8 cellular contexts compared by ENCODE assay signal in the genomic region with DNA sequence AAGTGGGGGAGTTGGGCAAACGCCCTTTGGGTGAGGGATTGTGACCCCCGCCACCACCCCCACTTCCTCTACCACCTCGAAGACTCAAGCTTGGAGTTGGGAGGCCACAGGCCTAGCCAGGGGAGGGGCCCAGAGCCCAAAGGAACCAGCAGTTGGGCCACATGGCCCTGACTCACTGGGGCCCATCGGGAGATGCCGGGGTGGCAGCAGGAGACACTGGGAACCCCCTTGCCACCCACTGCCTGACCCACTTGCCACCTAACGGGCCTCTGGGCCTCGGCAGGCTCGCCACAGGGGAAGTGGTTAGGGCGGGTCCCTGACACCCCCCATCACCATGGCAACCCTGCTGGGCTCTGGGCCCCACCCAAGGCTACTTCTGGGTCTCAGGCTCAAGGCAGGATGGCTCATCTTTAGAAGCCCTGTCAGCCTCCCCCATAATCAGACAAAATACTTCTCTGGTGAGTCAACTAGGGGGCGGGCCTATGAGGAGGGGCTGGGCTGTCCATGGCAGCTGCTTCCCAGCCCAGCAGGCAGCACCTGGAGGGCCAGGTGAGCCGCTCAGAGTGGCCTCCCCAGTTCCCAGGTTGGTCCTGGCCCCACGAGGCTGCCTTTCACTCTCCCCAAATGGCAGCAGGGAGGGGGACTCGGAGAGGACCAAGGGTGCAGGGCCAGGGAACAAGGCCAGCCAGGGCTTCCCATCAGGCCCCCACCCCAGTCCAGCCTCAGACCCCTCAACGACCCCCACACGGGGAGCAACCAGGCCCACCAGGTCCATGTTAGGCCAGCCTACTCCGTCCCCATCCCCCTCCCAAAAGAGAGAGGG. TPM values are rescaled to one million over a fixed set of nuclear protein-coding genes. Genes with fewer than 3 reads are reported as not detected.
DNase-seq lines count a peak whose midpoint lies in the region; ATAC-seq and TF ChIP-seq lines count a peak whose summit lies in the region.

No MANE protein-coding gene starts in this region.

- H3K4me1 ChIP-seq in osteoblast (ENCODE audit: insufficient read depth, low read length) (peaks cover 16% of the 10 kb centered on the region), thyroid gland (peaks cover 7 to 21% of the 10 kb centered on the region in 2 donors)

- CTCF ChIA-PET in Calu3 (lab: Charles Lee) = interaction anchor here (0.6 kb wide), 1 partner anchor 274 kb away, joined by 5 read pairs; no protein-coding TSS in a partner anchor

- H3K36me3 Mint-ChIP-seq in Calu3 (ENCODE audit: insufficient read depth, unreplicated experiment) (peaks cover 98% of the 10 kb centered on the region), HFFc6 (ENCODE audit: low read depth) (peaks cover 8% of the 10 kb centered on the region)
- peaks cover 5% of the 10 kb centered on the region for H3K36me3 Mint-ChIP-seq in activated T-cell treated with anti-CD3 and anti-CD28 coated beads, Interleukin-2, amount 50 U/mL, for 4 hours (ENCODE audit: insufficient read depth)

- peak; percentile 20 to 37 for TF ChIP-seq POLR2A in thyroid gland (IDR thresholded peaks at IDR 0.05)

- TF ChIP-seq CTCF in Calu3 (IDR thresholded peaks at IDR 0.05; ENCODE audit: unreplicated experiment) (no peak), HFFc6 (IDR thresholded peaks at IDR 0.05) (no peak), fibroblast of mammary gland (conservative IDR thresholded peaks at IDR 0.05; ENCODE audit: control insufficient read depth, insufficient read depth, low read depth, low read length) (no peak), osteoblast (IDR thresholded peaks at IDR 0.05; ENCODE audit: extremely low read depth, low read depth, low read length) (no peak), thyroid gland (IDR thresholded peaks at IDR 0.05) (no peak)

- H3K27me3 Mint-ChIP-seq in Calu3 (ENCODE audit: unreplicated experiment) (no peaks in the 10 kb centered on the region), HFFc6 (ENCODE audit: insufficient read depth) (peaks cover 13% of the 10 kb centered on the region)
- H3K27me3 Mint-ChIP-seq in activated T-cell treated with anti-CD3 and anti-CD28 coated beads, Interleukin-2, amount 50 U/mL, for 4 hours (ENCODE audit: low read depth) = no peaks in the 10 kb centered on the region

- H3K27ac ChIP-seq in osteoblast (ENCODE audit: low read depth, low read length) (peak overlapping the region; percentile 88), thyroid gland (peak overlapping the region; percentile 87 to 95 (median 89))

- no peak overlapping the region for H2AFZ ChIP-seq in osteoblast (ENCODE audit: low read length)

- H3K36me3 ChIP-seq in osteoblast (ENCODE audit: insufficient read depth, low read length) (peaks cover 33% of the 10 kb centered on the region), thyroid gland (peaks cover 14 to 33% of the 10 kb centered on the region in 2 donors)

- no peaks in the 10 kb centered on the region for H3K27me3 ChIP-seq in osteoblast (ENCODE audit: insufficient read depth, low read length)
- no peaks in the 10 kb centered on the region for H3K27me3 ChIP-seq in thyroid gland

- peak; percentile 53 to 60 for ATAC-seq in activated T-cell treated with anti-CD3 and anti-CD28 coated beads, Interleukin-2, amount 50 U/mL, for 4 hours
- ATAC-seq in HG03342 (IDR thresholded peaks at IDR 0.05; ENCODE audit: unreplicated experiment) = no peak

- H3K79me2 ChIP-seq in osteoblast (ENCODE audit: insufficient read depth, low read length) = peaks cover 84% of the 10 kb centered on the region

- H3K4me1 Mint-ChIP-seq in Calu3 (ENCODE audit: low read depth, unreplicated experiment) = peaks cover 9% of the 10 kb centered on the region
- H3K4me1 Mint-ChIP-seq in HFFc6 (ENCODE audit: low read depth) = peaks cover 6% of the 10 kb centered on the region; the same call in 1 of the 2 replicates
- peaks cover 27% of the 10 kb centered on the region for H3K4me1 Mint-ChIP-seq in activated T-cell treated with anti-CD3 and anti-CD28 coated beads, Interleukin-2, amount 50 U/mL, for 4 hours (ENCODE audit: low read depth)

- H3K4me2 ChIP-seq in osteoblast (ENCODE audit: insufficient read depth, low read length) = peak overlapping the region; percentile 83

- WGBS in thyroid gland, 2 donors = 0% methylated on average over 1 of the region's 16 CpGs; no CpG with 5 or more reads in 1 of the 2 donors

- no peaks in the 10 kb centered on the region for H3K9me3 ChIP-seq in osteoblast (ENCODE audit: low read depth, low read length)
- H3K9me3 ChIP-seq in thyroid gland = no peaks in the 10 kb centered on the region

- H3K4me3 ChIP-seq in fibroblast of mammary gland (ENCODE audit: control insufficient read depth, low read depth, low read length) = peak overlapping the region; percentile 66
- H3K4me3 ChIP-seq in osteoblast (ENCODE audit: insufficient read depth, low read length) = peak overlapping the region; percentile 80
- peak overlapping the region in 1 of 3 donors; percentile 20 for H3K4me3 ChIP-seq in thyroid gland (replicated peaks in 1 of 3)

- peaks cover 37% of the 10 kb centered on the region for H4K20me1 ChIP-seq in osteoblast (ENCODE audit: insufficient read depth, low read length)

- H3K9me3 Mint-ChIP-seq in Calu3 (ENCODE audit: low read depth, unreplicated experiment) = no peaks in the 10 kb centered on the region
- 0 out of 2 replicates have a peak, but pooled peaks cover 4% of the 10 kb centered on the region for H3K9me3 Mint-ChIP-seq in HFFc6
- H3K9me3 Mint-ChIP-seq in activated T-cell treated with anti-CD3 and anti-CD28 coated beads, Interleukin-2, amount 50 U/mL, for 4 hours = no peaks in the 10 kb centered on the region

- peak overlapping the region; percentile 79 for H3K4me3 Mint-ChIP-seq in Calu3 (ENCODE audit: low read depth, unreplicated experiment)
- peak overlapping the region; percentile 95 for H3K4me3 Mint-ChIP-seq in HFFc6
- peak overlapping the region; percentile 94 for H3K4me3 Mint-ChIP-seq in activated T-cell treated with anti-CD3 and anti-CD28 coated beads, Interleukin-2, amount 50 U/mL, for 4 hours

- peak overlapping the region; percentile 92 for H3K27ac Mint-ChIP-seq in Calu3 (ENCODE audit: unreplicated experiment)
- H3K27ac Mint-ChIP-seq in HFFc6 = peak overlapping the region; percentile 85

- intact Hi-C loops in Calu3 (cut with micrococcal nuclease; ENCODE audit: unreplicated experiment) = no loop called here
- intact Hi-C loops in thyroid gland (cut with DNase I) = no loop called here

- BruUV-seq in Calu3 (replicated peaks; lab: Mats Ljungman, UMichigan) = no TSS peak

- DNase-seq in Calu3 (peak; percentile 89), HFFc6 (peak; percentile 91), OCI-M1 (lab: John Stamatoyannopoulos, UW) (peak; percentile 88), fibroblast of mammary gland (ENCODE audit: low read depth) (peak; percentile 95), osteoblast (ENCODE audit: insufficient read length, low spot score, missing footprints) (peak; percentile 98), thyroid gland (peak; percentile 73 to 76)
- DNase-seq in activated T-cell treated with anti-CD3 and anti-CD28 coated beads, Interleukin-2, amount 50 U/mL, for 4 hours = peak; percentile 90

RNA-seq across cellular contexts. Expression of a gene that starts 5.6 kb away (rescaled TPM):
- total RNA-seq in Calu3 (2022) = 973 and 1,240 TPM in 2 replicates
- total RNA-seq in HFFc6 (2021; fragmentation: NEBNext Ultra II Directional; extraction: Animal tissue kit (Norgen Biotek cat#: 25700)) = 1,000 to 10,000 TPM; 2,260 to 2,886 (median 2,666) TPM
- total RNA-seq in activated T-cell treated with anti-CD3 and anti-CD28 coated beads, Interleukin-2, amount 50 U/mL, for 4 hours = 100 to 1,000 TPM; 765 to 924 (median 866) TPM
- 2,632 and 3,431 TPM in 2 replicates for total RNA-seq in osteoblast
- total RNA-seq in thyroid gland = 100 to 1,000 TPM; 143 to 553 (median 291) TPM

RNA-seq across cellular contexts. Expression of a gene that starts 10.3 kb away (rescaled TPM):
- total RNA-seq in Calu3 (2022) = 75.1 TPM in 2 replicates
- 100 to 1,000 TPM in 4 of 6 experiments, 10 to 100 TPM in 2; 84.8 to 119 (median 108) TPM for total RNA-seq in HFFc6 (2021; fragmentation: NEBNext Ultra II Directional; extraction: Animal tissue kit (Norgen Biotek cat#: 25700))
- 100 to 1,000 TPM; 107 to 113 (median 111) TPM for total RNA-seq in activated T-cell treated with anti-CD3 and anti-CD28 coated beads, Interleukin-2, amount 50 U/mL, for 4 hours
- 28.0 and 29.7 TPM in 2 replicates for total RNA-seq in osteoblast
- total RNA-seq in thyroid gland = 10 to 100 TPM; 36.5 to 71.6 (median 57.2) TPM

RNA-seq across cellular contexts. Expression of a gene that starts 29.3 kb away (rescaled TPM):
- total RNA-seq in Calu3 (2022) = 1,458 and 1,495 TPM in 2 replicates
- total RNA-seq in HFFc6 (2021; fragmentation: NEBNext Ultra II Directional; extraction: Animal tissue kit (Norgen Biotek cat#: 25700)) = 1,000 to 10,000 TPM; 1,764 to 1,978 (median 1,934) TPM
- 1,000 to 10,000 TPM; 3,297 to 3,503 (median 3,452) TPM for total RNA-seq in activated T-cell treated with anti-CD3 and anti-CD28 coated beads, Interleukin-2, amount 50 U/mL, for 4 hours
- 1,832 and 2,517 TPM in 2 replicates for total RNA-seq in osteoblast
- total RNA-seq in thyroid gland = 1,000 to 10,000 TPM; 1,199 to 6,548 (median 3,258) TPM

RNA-seq across cellular contexts. Expression of a gene that starts 40.2 kb away (rescaled TPM):
- 28.8 and 30.6 TPM in 2 replicates for total RNA-seq in Calu3 (2022)
- total RNA-seq in HFFc6 (2021; fragmentation: NEBNext Ultra II Directional; extraction: Animal tissue kit (Norgen Biotek cat#: 25700)) = 10 to 100 TPM; 74.8 to 96.3 (median 87.4) TPM
- 1 to 10 TPM; 4.0 to 7.3 (median 5.1) TPM for total RNA-seq in activated T-cell treated with anti-CD3 and anti-CD28 coated beads, Interleukin-2, amount 50 U/mL, for 4 hours
- 58.9 and 74.6 TPM in 2 replicates for total RNA-seq in osteoblast
- 10 to 100 TPM; 40.7 to 92.9 (median 61.6) TPM for total RNA-seq in thyroid gland

RNA-seq across cellular contexts. Expression of a gene that starts 42.5 kb away (rescaled TPM):
- total RNA-seq in Calu3 (2022) (55.0 and 56.3 TPM in 2 replicates), osteoblast (15.6 and 19.2 TPM in 2 replicates), thyroid gland (10 to 100 TPM; 41.1 to 75.9 (median 59.0) TPM)
- total RNA-seq in HFFc6 (2021; fragmentation: NEBNext Ultra II Directional; extraction: Animal tissue kit (Norgen Biotek cat#: 25700)) = 10 to 100 TPM; 13.0 to 17.3 (median 15.1) TPM
- total RNA-seq in activated T-cell treated with anti-CD3 and anti-CD28 coated beads, Interleukin-2, amount 50 U/mL, for 4 hours = 10 to 100 TPM; 37.9 to 39.3 (median 38.2) TPM
